ENCODE assay signal across 26 cellular contexts in the genomic region with DNA sequence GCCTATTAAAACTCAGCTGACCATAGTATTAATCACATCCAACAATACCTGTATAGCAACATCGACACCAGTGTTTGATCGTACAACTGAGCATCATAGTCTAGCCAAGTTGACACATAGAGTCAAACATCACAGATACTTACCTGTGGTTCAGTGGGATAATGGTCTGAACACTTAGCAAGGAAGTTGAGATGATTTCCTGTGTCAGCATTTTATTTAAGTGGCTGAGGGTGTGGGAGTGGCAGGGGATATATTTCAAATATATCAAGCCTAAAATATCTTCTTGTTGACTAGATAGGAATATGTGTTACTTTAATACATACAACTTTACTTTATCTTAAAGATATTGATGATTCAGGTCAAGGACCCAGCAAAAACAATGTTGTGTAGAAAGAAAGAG.
"Had no signal": no experiment of that assay in that cellular context is flagged by ENCODE, and none has a peak within 500 bp of the region (broad histone marks: within the 10 kb centered on the region; RNA-seq: fewer than 3 reads in every experiment).

No MANE protein-coding gene starts in this region.

- H3K4me1 ChIP-seq: colonic mucosa, esophagus squamous epithelium, gastrocnemius medialis, heart right ventricle, left lung, lower lobe of right lung had no signal

- H3K27me3 ChIP-seq: colonic mucosa, esophagus squamous epithelium, gastrocnemius medialis, heart right ventricle, left lung had no signal

- ATAC-seq: effector memory CD8-positive, alpha-beta T cell; esophagus mucosa; gastrocnemius medialis; heart right ventricle; left cardiac atrium; left lung; left ventricle myocardium superior; lower lobe of right lung; mucosa of descending colon had no signal

- H3K9me3 ChIP-seq: colonic mucosa, esophagus squamous epithelium, gastrocnemius medialis, lower lobe of right lung, mucosa of descending colon had no signal

- H3K27ac ChIP-seq: colonic mucosa, epithelial cell of prostate, esophagus squamous epithelium, gastrocnemius medialis, heart right ventricle, left lung, lower lobe of right lung had no signal

- DNase-seq: colonic mucosa; cortex of kidney; effector CD8-positive, alpha-beta T cell; effector memory CD8-positive, alpha-beta T cell; endodermal cell; erythroblast; esophagus squamous epithelium; foreskin fibroblast; foreskin melanocyte; gastrocnemius medialis; glutamatergic neuron; head of caudate nucleus; heart right ventricle; hippocampal formation; left cardiac atrium; left lung; left ventricle myocardium superior; lower lobe of right lung; mesenchymal stem cell; mucosa of descending colon; naive B cell had no signal

- H3K4me3 ChIP-seq: colonic mucosa, esophagus squamous epithelium, gastrocnemius medialis, heart right ventricle, left lung, lower lobe of right lung, mucosa of descending colon had no signal

- FAIRE-seq: endometrium, islet of Langerhans, keratinocyte had no signal

- H3K36me3 ChIP-seq: colonic mucosa, esophagus squamous epithelium, gastrocnemius medialis, heart right ventricle, left lung, lower lobe of right lung had no signal
